ENCODE assay signal across 15 cellular contexts in genomic region chr4:187618701-187619278, GRCh38.
DNase-seq lines count a peak whose midpoint lies in the region; ATAC-seq, FAIRE-seq and TF ChIP-seq lines count a peak whose summit lies in the region.
"Had no signal": no experiment of that assay in that cellular context is flagged by ENCODE, and none has a peak within 500 bp of the region (broad histone marks: within the 10 kb centered on the region; RNA-seq: fewer than 3 reads in every experiment).

No MANE protein-coding gene starts in this region.

- no peaks in the 10 kb centered on the region for H3K27me3 ChIP-seq in adipocyte (replicated peaks; ENCODE audit: control insufficient read depth, insufficient read depth, low read length)
- no peaks in the 10 kb centered on the region for H3K27me3 ChIP-seq in foreskin keratinocyte
- H3K27me3 ChIP-seq in body of pancreas, result no peaks in the 10 kb centered on the region
- H3K27me3 ChIP-seq: right atrium auricular region had no signal

- DNase-seq in Caki2 (ENCODE audit: low read depth) (peak; percentile 41), HTR-8/SVneo (ENCODE audit: insufficient read length, low spot score) (no peak), adipocyte (ENCODE audit: low read depth) (peak; percentile 74), foreskin keratinocyte (peak in 1 of 2 donors; percentile 58), mesenteric fat pad (ENCODE audit: low spot score) (no peak), body of pancreas (no peak), CD1c-positive myeloid dendritic cell (ENCODE audit: extremely low spot score) (no peak)
- DNase-seq in natural killer cell treated with Interleukin-12 subunit alpha and Interleukin-12 subunit beta and Interleukin-15 and Interleukin-18, amount 100 ng/mL, for 72 hours (ENCODE audit: low spot score), result no peak
- DNase-seq: activated CD8-positive, alpha-beta T cell treated with anti-CD3 and anti-CD28 coated beads, Interleukin-2, amount 10 ng/mL, durations not matched to agents 7 days and 5 days; activated gamma-delta T cell; CD4-positive, CD25-positive, alpha-beta regulatory T cell; cerebellar nuclear complex; KG1; NCI-H2171 treated with DMSO at 0.1 percent for 48 hours had no signal

- no peaks in the 10 kb centered on the region for H3K9me3 ChIP-seq in adipocyte (ENCODE audit: control insufficient read depth, low read length)
- no peaks in the 10 kb centered on the region for H3K9me3 ChIP-seq in body of pancreas

- peaks cover 6% of the 10 kb centered on the region for H3K9me3 Mint-ChIP-seq in natural killer cell treated with Interleukin-12 subunit alpha and Interleukin-12 subunit beta and Interleukin-15 and Interleukin-18, amount 100 ng/mL, for 72 hours

- intact Hi-C loops in body of pancreas (cut with DNase I), result no loop called here

- H3K36me3 ChIP-seq in adipocyte (ENCODE audit: control insufficient read depth, insufficient read depth, low read length, severe bottlenecking), result no peaks in the 10 kb centered on the region
- no peaks in the 10 kb centered on the region for H3K36me3 ChIP-seq in body of pancreas (replicated peaks in 1 of 2; ENCODE audit: insufficient read depth in 1 of 2, low read depth in 2 of 2)
- H3K36me3 ChIP-seq: right atrium auricular region had no signal

- no peak overlapping the region for H3K4me3 ChIP-seq in adipocyte (ENCODE audit: low read length)
- H3K4me3 ChIP-seq in body of pancreas, result no peak overlapping the region
- H3K4me3 ChIP-seq: right atrium auricular region had no signal

- H3K36me3 Mint-ChIP-seq in natural killer cell treated with Interleukin-12 subunit alpha and Interleukin-12 subunit beta and Interleukin-15 and Interleukin-18, amount 100 ng/mL, for 72 hours, result no peaks in the 10 kb centered on the region
- H3K36me3 Mint-ChIP-seq: CD4-positive, CD25-positive, alpha-beta regulatory T cell had no signal

- no peak overlapping the region for H3K27ac Mint-ChIP-seq in natural killer cell treated with Interleukin-12 subunit alpha and Interleukin-12 subunit beta and Interleukin-15 and Interleukin-18, amount 100 ng/mL, for 72 hours
- H3K27ac Mint-ChIP-seq: activated CD8-positive, alpha-beta T cell treated with anti-CD3 and anti-CD28 coated beads, Interleukin-2, amount 10 ng/mL, durations not matched to agents 7 days and 5 days; CD4-positive, CD25-positive, alpha-beta regulatory T cell had no signal

- H3K27ac ChIP-seq in foreskin keratinocyte (peak overlapping the region; percentile 20), body of pancreas (no peak overlapping the region)
- H3K27ac ChIP-seq: right atrium auricular region had no signal

- 69 to 74% methylated on average over 2 of the region's 2 CpGs for WGBS in body of pancreas, 2 donors

- H3K9ac ChIP-seq in adipocyte (ENCODE audit: low read length), result no peak overlapping the region

- H3K4me1 Mint-ChIP-seq in natural killer cell treated with Interleukin-12 subunit alpha and Interleukin-12 subunit beta and Interleukin-15 and Interleukin-18, amount 100 ng/mL, for 72 hours (ENCODE audit: low read depth in 2 of 2), result no peaks in the 10 kb centered on the region
- H3K4me1 Mint-ChIP-seq: CD4-positive, CD25-positive, alpha-beta regulatory T cell had no signal

- peaks cover 17% of the 10 kb centered on the region for H3K4me1 ChIP-seq in adipocyte (ENCODE audit: control insufficient read depth, insufficient read depth, low read length)
- peaks cover 14% of the 10 kb centered on the region for H3K4me1 ChIP-seq in foreskin keratinocyte
- no peaks in the 10 kb centered on the region for H3K4me1 ChIP-seq in body of pancreas
- H3K4me1 ChIP-seq: right atrium auricular region had no signal

- TF ChIP-seq CTCF in foreskin keratinocyte (conservative IDR thresholded peaks at IDR 0.05) (no peak), body of pancreas (IDR thresholded peaks at IDR 0.05) (no peak)

- no peak overlapping the region for H3K4me3 Mint-ChIP-seq in natural killer cell treated with Interleukin-12 subunit alpha and Interleukin-12 subunit beta and Interleukin-15 and Interleukin-18, amount 100 ng/mL, for 72 hours
- H3K4me3 Mint-ChIP-seq: activated CD8-positive, alpha-beta T cell treated with anti-CD3 and anti-CD28 coated beads, Interleukin-2, amount 10 ng/mL, durations not matched to agents 7 days and 5 days; CD4-positive, CD25-positive, alpha-beta regulatory T cell had no signal

- H3K27me3 Mint-ChIP-seq in natural killer cell treated with Interleukin-12 subunit alpha and Interleukin-12 subunit beta and Interleukin-15 and Interleukin-18, amount 100 ng/mL, for 72 hours, result no peaks in the 10 kb centered on the region
- H3K27me3 Mint-ChIP-seq: CD4-positive, CD25-positive, alpha-beta regulatory T cell had no signal

- in situ Hi-C loops in Caki2 (cut with HindIII; ENCODE audit: low pct_unique_long_range_greater_than_20kb, low sequenced_read_pairs), result no loop called here

- peak; percentile 92 for ATAC-seq in foreskin keratinocyte
- ATAC-seq in natural killer cell treated with Interleukin-12 subunit alpha and Interleukin-12 subunit beta and Interleukin-15 and Interleukin-18, amount 100 ng/mL, for 72 hours, result no peak
- no peak for ATAC-seq in body of pancreas
- ATAC-seq: activated CD8-positive, alpha-beta T cell treated with anti-CD3 and anti-CD28 coated beads, Interleukin-2, amount 10 ng/mL, durations not matched to agents 7 days and 5 days had no signal

- peak; percentile 42 for FAIRE-seq in HTR-8/SVneo (lab: Jason Lieb, UNC)

- no peak for TF ChIP-seq POLR2A in body of pancreas (IDR thresholded peaks at IDR 0.05)

Comparison
In these comparisons a context has a peak if more than half of its experiments do, and no peak if none do; other contexts are left out.
1. DNase-seq: peak in Caki2 (single experiment) and adipocyte (single experiment); none in HTR-8/SVneo (single experiment), natural killer cell treated with Interleukin-12 subunit alpha and Interleukin-12 subunit beta and Interleukin-15 and Interleukin-18, amount 100 ng/mL, for 72 hours (single experiment), mesenteric fat pad (single experiment), body of pancreas (0 of 4) and CD1c-positive myeloid dendritic cell (single experiment).